ENCODE assay signal across 8 cellular contexts in the genomic region with DNA sequence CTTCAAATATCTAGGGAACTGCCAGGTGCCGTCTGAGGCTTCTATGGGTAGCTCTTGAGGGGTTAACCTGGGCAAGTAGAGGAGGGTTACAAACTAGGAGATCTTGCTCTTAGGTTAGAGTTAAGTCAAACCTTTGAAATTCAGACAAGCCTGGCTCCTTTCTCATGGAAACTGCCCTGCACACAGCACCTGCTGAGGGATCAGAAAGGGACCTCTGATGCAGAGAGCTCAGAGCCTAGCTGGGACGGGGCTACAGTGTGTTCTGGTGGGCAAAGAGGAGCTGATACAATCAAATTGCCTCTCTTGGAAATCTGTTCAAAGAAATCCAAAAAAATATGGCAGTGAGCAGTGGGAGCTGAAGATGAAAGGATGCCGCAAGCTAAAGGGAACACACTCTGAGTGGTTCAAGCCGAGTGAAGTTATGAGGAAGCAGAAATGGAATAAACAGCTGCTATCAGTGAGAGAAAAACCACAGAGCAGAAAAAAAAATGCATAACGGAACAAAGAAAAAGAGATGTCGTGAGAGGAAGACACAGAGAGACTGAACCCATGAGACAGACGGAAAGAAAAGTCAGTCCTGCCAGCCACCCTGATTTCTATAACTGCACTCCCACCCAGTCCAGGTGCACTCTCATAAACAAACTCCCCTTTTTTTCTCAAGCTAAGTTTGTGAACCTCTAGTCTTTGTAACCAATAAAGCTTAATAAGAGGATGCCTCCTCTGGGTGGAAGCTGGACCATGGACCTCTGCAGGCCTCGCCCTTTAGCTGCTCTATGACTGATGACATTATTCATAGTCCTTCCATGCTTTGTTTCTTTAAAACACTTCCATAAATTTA. TPM values are rescaled to one million over a fixed set of nuclear protein-coding genes. Genes with fewer than 3 reads are reported as not detected.
DNase-seq lines count a peak whose midpoint lies in the region; ATAC-seq and TF ChIP-seq lines count a peak whose summit lies in the region.
"Had no signal": no experiment of that assay in that cellular context is flagged by ENCODE, and none has a peak within 500 bp of the region (broad histone marks: within the 10 kb centered on the region; RNA-seq: fewer than 3 reads in every experiment).

No MANE protein-coding gene starts in this region.

- peaks cover 32% of the 10 kb centered on the region for H3K4me1 Mint-ChIP-seq in activated T-helper 1 cell treated with anti-CD3 and anti-CD28 coated beads, Interleukin-12 subunit alpha, Interleukin-12 subunit beta, Interleukin-2, Interleukin-4 antibody, amounts not matched to agents 30 ng/mL and 10 ng/mL and 1 ng/mL, durations not matched to agents 14 hours and 24 hours and 36 hours (ENCODE audit: low read depth)
- H3K4me1 Mint-ChIP-seq in naive thymus-derived CD4-positive, alpha-beta T cell, result peaks cover 33 to 73% (median 52%) of the 10 kb centered on the region in 7 donors
- no peaks in the 10 kb centered on the region for H3K4me1 Mint-ChIP-seq in progenitor cell of endocrine pancreas (ENCODE audit: low read depth)
- no peaks in the 10 kb centered on the region for H3K4me1 Mint-ChIP-seq in chondrocyte (ENCODE audit: low read depth)

- H3K27ac ChIP-seq in naive thymus-derived CD4-positive, alpha-beta T cell (ENCODE audit: low read depth, low read length), result peak overlapping the region; percentile 61

- H3K4me3 ChIP-seq in naive thymus-derived CD4-positive, alpha-beta T cell (ENCODE audit: low read length), result peak overlapping the region; percentile 34

- DNase-seq in GM19238 (ENCODE audit: insufficient read length, low spot score) (peak; percentile 32), LHCN-M2 (ENCODE audit: low read depth) (peak; percentile 60), progenitor cell of endocrine pancreas (ENCODE audit: low spot score, unreplicated experiment) (no peak), GOT3 (lab: John Stamatoyannopoulos, UW) (no peak), chondrocyte (ENCODE audit: low spot score) (no peak)
- DNase-seq in activated T-helper 1 cell treated with anti-CD3 and anti-CD28 coated beads, Interleukin-12 subunit alpha, Interleukin-12 subunit beta, Interleukin-2, Interleukin-4 antibody, amounts not matched to agents 30 ng/mL and 10 ng/mL and 1 ng/mL, durations not matched to agents 14 hours and 24 hours and 36 hours (ENCODE audit: low spot score), result peak; percentile 5
- DNase-seq in naive thymus-derived CD4-positive, alpha-beta T cell, result peak in 7 of 9 donors; percentile 60 to 77 (median 69)
- DNase-seq: SK-N-SH had no signal

- no peaks in the 10 kb centered on the region for H3K27me3 ChIP-seq in naive thymus-derived CD4-positive, alpha-beta T cell (ENCODE audit: control insufficient read depth in 2 of 2, insufficient read depth in 2 of 2, low read length in 2 of 2)

- POLR2A ChIA-PET in naive thymus-derived CD4-positive, alpha-beta T cell (lab: Charles Lee), result interaction anchor here (0.5 to 9.3 kb wide), 20 partner anchors 8 to 739 kb away, joined by 3 to 173 read pairs (median 4); a partner anchor contains a TSS

- H3K4me1 ChIP-seq in naive thymus-derived CD4-positive, alpha-beta T cell (ENCODE audit: control insufficient read depth in 2 of 2, insufficient read depth in 2 of 2, low read length in 2 of 2), result peaks cover 0 to 23% of the 10 kb centered on the region in 2 donors

- no peaks in the 10 kb centered on the region for H3K27me3 Mint-ChIP-seq in activated T-helper 1 cell treated with anti-CD3 and anti-CD28 coated beads, Interleukin-12 subunit alpha, Interleukin-12 subunit beta, Interleukin-2, Interleukin-4 antibody, amounts not matched to agents 30 ng/mL and 10 ng/mL and 1 ng/mL, durations not matched to agents 14 hours and 24 hours and 36 hours (ENCODE audit: insufficient read depth)
- H3K27me3 Mint-ChIP-seq in naive thymus-derived CD4-positive, alpha-beta T cell, result no peaks in the 10 kb centered on the region
- H3K27me3 Mint-ChIP-seq in progenitor cell of endocrine pancreas, result no peaks in the 10 kb centered on the region
- H3K27me3 Mint-ChIP-seq in chondrocyte (ENCODE audit: low read depth), result no peaks in the 10 kb centered on the region

- intact Hi-C loops in activated T-helper 1 cell treated with anti-CD3 and anti-CD28 coated beads, Interleukin-12 subunit alpha, Interleukin-12 subunit beta, Interleukin-2, Interleukin-4 antibody, amounts not matched to agents 30 ng/mL and 10 ng/mL and 1 ng/mL, durations not matched to agents 14 hours and 24 hours and 36 hours (cut with micrococcal nuclease), result loop anchor here (1.0 to 5.0 kb wide), 2 partner anchors 27 to 49 kb away; a partner anchor contains a TSS
- intact Hi-C loops in naive thymus-derived CD4-positive, alpha-beta T cell (cut with micrococcal nuclease), result loop anchor here (1.0 to 5.0 kb wide), 6 partner anchors 19 to 76 kb away; a partner anchor contains a TSS

- CTCF ChIA-PET in naive thymus-derived CD4-positive, alpha-beta T cell (lab: Charles Lee), result interaction anchor here (0.9 to 3.0 kb wide), 8 partner anchors 9 to 76 kb away, joined by 3 to 27 read pairs (median 4); a partner anchor contains a TSS

- H3K9me3 Mint-ChIP-seq in activated T-helper 1 cell treated with anti-CD3 and anti-CD28 coated beads, Interleukin-12 subunit alpha, Interleukin-12 subunit beta, Interleukin-2, Interleukin-4 antibody, amounts not matched to agents 30 ng/mL and 10 ng/mL and 1 ng/mL, durations not matched to agents 14 hours and 24 hours and 36 hours, result no peaks in the 10 kb centered on the region
- H3K9me3 Mint-ChIP-seq in naive thymus-derived CD4-positive, alpha-beta T cell, result peaks cover 0 to 1% (median 0%) of the 10 kb centered on the region in 11 donors
- H3K9me3 Mint-ChIP-seq in progenitor cell of endocrine pancreas (ENCODE audit: low read depth), result no peaks in the 10 kb centered on the region
- H3K9me3 Mint-ChIP-seq in chondrocyte (ENCODE audit: low read depth), result no peaks in the 10 kb centered on the region

- peak overlapping the region; percentile 69 for H3K27ac Mint-ChIP-seq in activated T-helper 1 cell treated with anti-CD3 and anti-CD28 coated beads, Interleukin-12 subunit alpha, Interleukin-12 subunit beta, Interleukin-2, Interleukin-4 antibody, amounts not matched to agents 30 ng/mL and 10 ng/mL and 1 ng/mL, durations not matched to agents 14 hours and 24 hours and 36 hours
- peak overlapping the region; percentile 74 to 93 (median 85) for H3K27ac Mint-ChIP-seq in naive thymus-derived CD4-positive, alpha-beta T cell
- H3K27ac Mint-ChIP-seq in progenitor cell of endocrine pancreas (no peak overlapping the region), chondrocyte (ENCODE audit: unreplicated experiment) (no peak overlapping the region)

- peaks cover 60% of the 10 kb centered on the region for H3K36me3 Mint-ChIP-seq in activated T-helper 1 cell treated with anti-CD3 and anti-CD28 coated beads, Interleukin-12 subunit alpha, Interleukin-12 subunit beta, Interleukin-2, Interleukin-4 antibody, amounts not matched to agents 30 ng/mL and 10 ng/mL and 1 ng/mL, durations not matched to agents 14 hours and 24 hours and 36 hours (ENCODE audit: low read depth)
- peaks cover 33 to 68% (median 51%) of the 10 kb centered on the region in 5 donors for H3K36me3 Mint-ChIP-seq in naive thymus-derived CD4-positive, alpha-beta T cell
- H3K36me3 Mint-ChIP-seq in progenitor cell of endocrine pancreas (ENCODE audit: insufficient read depth), result peaks cover 40% of the 10 kb centered on the region
- peaks cover 43% of the 10 kb centered on the region for H3K36me3 Mint-ChIP-seq in chondrocyte (ENCODE audit: low read depth)

- TF ChIP-seq CTCF in progenitor cell of endocrine pancreas (IDR thresholded peaks at IDR 0.05; ENCODE audit: unreplicated experiment) (no peak), chondrocyte (IDR thresholded peaks at IDR 0.05) (no peak)

- ATAC-seq in naive thymus-derived CD4-positive, alpha-beta T cell, result peak; percentile 88

- H3K9me3 ChIP-seq in naive thymus-derived CD4-positive, alpha-beta T cell (ENCODE audit: control insufficient read depth in 2 of 3, low read length in 3 of 3), result no peaks in the 10 kb centered on the region
- H3K9me3 ChIP-seq: SK-N-SH had no signal

- peaks cover 4 to 72% (median 7%) of the 10 kb centered on the region in 3 experiments for H3K36me3 ChIP-seq in naive thymus-derived CD4-positive, alpha-beta T cell (ENCODE audit: control insufficient read depth in 2 of 3, insufficient read depth in 3 of 3, low read length in 3 of 3)

- H3K4me3 Mint-ChIP-seq in activated T-helper 1 cell treated with anti-CD3 and anti-CD28 coated beads, Interleukin-12 subunit alpha, Interleukin-12 subunit beta, Interleukin-2, Interleukin-4 antibody, amounts not matched to agents 30 ng/mL and 10 ng/mL and 1 ng/mL, durations not matched to agents 14 hours and 24 hours and 36 hours, result peak overlapping the region; percentile 31
- peak overlapping the region; percentile 21 to 80 (median 61) for H3K4me3 Mint-ChIP-seq in naive thymus-derived CD4-positive, alpha-beta T cell
- H3K4me3 Mint-ChIP-seq in progenitor cell of endocrine pancreas (ENCODE audit: low read depth), result no peak overlapping the region
- H3K4me3 Mint-ChIP-seq in chondrocyte (ENCODE audit: unreplicated experiment), result no peak overlapping the region

RNA-seq across cellular contexts. Expression of a gene that starts 26.6 kb away (rescaled TPM):
- 13.5 and 16.1 TPM in 2 replicates for total RNA-seq in LHCN-M2 (2014; rRNA removed)
- polyA plus RNA-seq in LHCN-M2 (2012), result 6.7 TPM
- total RNA-seq in activated T-helper 1 cell treated with anti-CD3 and anti-CD28 coated beads, Interleukin-12 subunit alpha, Interleukin-12 subunit beta, Interleukin-2, Interleukin-4 antibody, amounts not matched to agents 30 ng/mL and 10 ng/mL and 1 ng/mL, durations not matched to agents 14 hours and 24 hours and 36 hours, result 8.0 and 9.0 TPM in 2 replicates
- 10 to 100 TPM; 11.4 to 36.0 (median 12.7) TPM for total RNA-seq in naive thymus-derived CD4-positive, alpha-beta T cell
- polyA plus RNA-seq in naive thymus-derived CD4-positive, alpha-beta T cell, result 10 to 100 TPM; 19.5 to 23.7 TPM
- 12.8 and 14.5 TPM in 2 replicates for total RNA-seq in progenitor cell of endocrine pancreas
- 10.0 to 12.5 TPM (median 10.7 TPM) in 3 replicates for total RNA-seq in chondrocyte

RNA-seq across cellular contexts. Expression of a gene that starts 50.3 kb away (rescaled TPM):
- total RNA-seq in LHCN-M2 (2014; rRNA removed), result 1.0 and 1.2 TPM in 2 replicates
- polyA plus RNA-seq in LHCN-M2 (2012), result 7.5 TPM
- 0.05 TPM in 1 of 2 replicates, not detected in the other for total RNA-seq in activated T-helper 1 cell treated with anti-CD3 and anti-CD28 coated beads, Interleukin-12 subunit alpha, Interleukin-12 subunit beta, Interleukin-2, Interleukin-4 antibody, amounts not matched to agents 30 ng/mL and 10 ng/mL and 1 ng/mL, durations not matched to agents 14 hours and 24 hours and 36 hours
- under 1 TPM in 2 of 5 experiments, not detected in 3; 0.14 to 0.32 TPM for total RNA-seq in naive thymus-derived CD4-positive, alpha-beta T cell
- polyA plus RNA-seq in naive thymus-derived CD4-positive, alpha-beta T cell, result not detected
- 3.6 and 4.1 TPM in 2 replicates for total RNA-seq in progenitor cell of endocrine pancreas
- 4.3 to 7.9 TPM (median 6.4 TPM) in 3 replicates for total RNA-seq in chondrocyte

Comparison
In these comparisons a context has a peak if more than half of its experiments do, and no peak if none do; other contexts are left out.
1. DNase-seq: peak in GM19238 (single experiment), LHCN-M2 (single experiment), activated T-helper 1 cell treated with anti-CD3 and anti-CD28 coated beads, Interleukin-12 subunit alpha, Interleukin-12 subunit beta, Interleukin-2, Interleukin-4 antibody, amounts not matched to agents 30 ng/mL and 10 ng/mL and 1 ng/mL, durations not matched to agents 14 hours and 24 hours and 36 hours (single experiment) and naive thymus-derived CD4-positive, alpha-beta T cell (7 of 9); none in progenitor cell of endocrine pancreas (single experiment), GOT3 (single experiment) and chondrocyte (single experiment).
2. H3K27ac Mint-ChIP-seq: peak in activated T-helper 1 cell treated with anti-CD3 and anti-CD28 coated beads, Interleukin-12 subunit alpha, Interleukin-12 subunit beta, Interleukin-2, Interleukin-4 antibody, amounts not matched to agents 30 ng/mL and 10 ng/mL and 1 ng/mL, durations not matched to agents 14 hours and 24 hours and 36 hours (single experiment) and naive thymus-derived CD4-positive, alpha-beta T cell (9 of 9); none in progenitor cell of endocrine pancreas (single experiment) and chondrocyte (single experiment).
3. H3K4me3 Mint-ChIP-seq: peak in activated T-helper 1 cell treated with anti-CD3 and anti-CD28 coated beads, Interleukin-12 subunit alpha, Interleukin-12 subunit beta, Interleukin-2, Interleukin-4 antibody, amounts not matched to agents 30 ng/mL and 10 ng/mL and 1 ng/mL, durations not matched to agents 14 hours and 24 hours and 36 hours (single experiment) and naive thymus-derived CD4-positive, alpha-beta T cell (10 of 10); none in progenitor cell of endocrine pancreas (single experiment) and chondrocyte (single experiment).